ENCODE assay signal across 8 cellular contexts in the genomic region with DNA sequence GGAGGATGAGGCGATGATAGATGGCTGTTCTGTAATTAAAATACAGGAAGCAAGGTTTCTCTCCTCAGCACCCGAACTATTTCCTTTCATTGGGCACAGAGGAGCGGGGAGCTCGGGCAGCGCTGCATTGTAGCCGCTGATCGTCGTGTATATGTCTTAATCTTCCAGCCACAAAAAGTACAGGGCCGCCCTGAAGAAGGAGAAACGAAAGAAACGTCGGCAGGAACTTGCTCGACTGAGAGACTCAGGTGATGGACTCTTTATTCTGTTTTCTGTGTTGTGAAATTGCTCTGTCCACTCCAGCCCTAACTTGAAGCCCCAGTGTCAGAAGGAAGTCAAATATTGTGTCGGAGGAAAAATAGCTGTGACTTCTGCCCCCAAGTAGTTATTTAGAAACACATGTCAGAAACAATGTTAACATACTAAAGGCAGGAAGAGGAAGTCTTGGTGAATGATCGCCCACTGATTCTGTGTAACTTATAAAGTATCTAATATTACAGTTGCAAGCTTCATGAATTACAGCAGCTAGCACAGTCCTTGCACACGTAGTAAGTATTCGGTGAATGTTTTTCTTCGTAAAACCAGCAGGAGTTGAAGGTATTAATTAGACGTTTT. TPM values are rescaled to one million over a fixed set of nuclear protein-coding genes. Genes with fewer than 3 reads are reported as not detected.
DNase-seq lines count a peak whose midpoint lies in the region; ATAC-seq, FAIRE-seq and TF ChIP-seq lines count a peak whose summit lies in the region.

No MANE protein-coding gene starts in this region.

- POLR2A ChIA-PET in AG04450 (lab: Yijun Ruan, JAX): no interaction called here

- H3K4me1 ChIP-seq in adrenal gland (replicated peaks in 1 of 2) (peaks cover 4 to 16% of the 10 kb centered on the region in 2 donors), testis (no peaks in the 10 kb centered on the region)

- no peak overlapping the region for H3K27ac Mint-ChIP-seq in nephron progenitor cell

- WGBS in adrenal gland, 4 donors: 1 to 6% (median 6%) methylated on average over 10 to 19 of the region's 19 CpGs
- 0 to 1% methylated on average over 12 to 19 of the region's 19 CpGs for WGBS in testis, 2 donors

- intact Hi-C loops in adrenal gland (cut with DNase I) (no loop called here), testis (cut with DNase I; ENCODE audit: low total_unique reads) (no loop called here)

- peaks cover 2% of the 10 kb centered on the region for H3K27me3 Mint-ChIP-seq in nephron progenitor cell (ENCODE audit: low read depth, poor library complexity)

- peak; percentile 89 for FAIRE-seq in islet of Langerhans (lab: Jason Lieb, UNC)

- TF ChIP-seq POLR2A in adrenal gland (IDR thresholded peaks at IDR 0.05): no peak
- TF ChIP-seq POLR2A in testis (IDR thresholded peaks at IDR 0.05): no peak

- TF ChIP-seq CTCF in AG04450 (IDR thresholded peaks at IDR 0.05; ENCODE audit: low read depth, low read length) (no peak), adrenal gland (IDR thresholded peaks at IDR 0.05) (no peak), testis (IDR thresholded peaks at IDR 0.05) (no peak), nephron progenitor cell (IDR thresholded peaks at IDR 0.05) (no peak)

- H3K27ac ChIP-seq in AG04450 (ENCODE audit: low read depth, low read length) (peak overlapping the region; percentile 52), adrenal gland (peak overlapping the region in 4 of 5 donors; percentile 61 to 89 (median 76)), testis (peak overlapping the region; percentile 25 to 79)

- ATAC-seq in GM19035 (IDR thresholded peaks at IDR 0.05; ENCODE audit: unreplicated experiment) (peak; percentile 31), HG03439 (IDR thresholded peaks at IDR 0.05; ENCODE audit: unreplicated experiment) (peak; percentile 18)

- CTCF ChIA-PET in AG04450 (lab: Charles Lee): interaction anchor here (0.6 to 0.8 kb wide), 2 partner anchors 59 to 331 kb away, joined by 3 read pairs; no protein-coding TSS in a partner anchor

- no peaks in the 10 kb centered on the region for H3K27me3 ChIP-seq in AG04450 (ENCODE audit: control insufficient read depth, insufficient read depth, low read length)
- no peaks in the 10 kb centered on the region for H3K27me3 ChIP-seq in adrenal gland
- no peaks in the 10 kb centered on the region for H3K27me3 ChIP-seq in testis

- no peaks in the 10 kb centered on the region for H3K36me3 ChIP-seq in adrenal gland (replicated peaks in 1 of 2)
- H3K36me3 ChIP-seq in testis (ENCODE audit: low read depth, missing control alignments): no peaks in the 10 kb centered on the region

- H3K4me3 Mint-ChIP-seq in nephron progenitor cell: no peak overlapping the region

- no peaks in the 10 kb centered on the region for H3K9me3 Mint-ChIP-seq in nephron progenitor cell

- H3K9me3 ChIP-seq in AG04450 (ENCODE audit: control insufficient read depth, insufficient read depth, low read length) (no peaks in the 10 kb centered on the region), adrenal gland (replicated peaks in 1 of 3) (no peaks in the 10 kb centered on the region), testis (no peaks in the 10 kb centered on the region)

- peaks cover 9% of the 10 kb centered on the region for H3K4me1 Mint-ChIP-seq in nephron progenitor cell

- H3K4me3 ChIP-seq in AG04450 (ENCODE audit: low read depth, low read length): peak overlapping the region; percentile 77
- H3K4me3 ChIP-seq in adrenal gland: peak overlapping the region in 3 of 4 donors; percentile 58 to 81 (median 68)
- peak overlapping the region; percentile 64 to 76 for H3K4me3 ChIP-seq in testis

- H3K36me3 Mint-ChIP-seq in nephron progenitor cell (ENCODE audit: low read depth): peaks cover 20% of the 10 kb centered on the region

- DNase-seq in AG04450 (ENCODE audit: low read depth, low spot score): no peak
- no peak for DNase-seq in adrenal gland
- no peak for DNase-seq in testis
- DNase-seq in nephron progenitor cell: no peak
- no peak for DNase-seq in NCI-H128 (lab: John Stamatoyannopoulos, UW; ENCODE audit: unreplicated experiment)

RNA-seq across cellular contexts. Expression of gene ZRSR2, which starts 0.6 kb away (rescaled TPM):
- 6.1 and 7.7 TPM in 2 replicates for polyA plus RNA-seq in AG04450 (2011; rRNA removed)
- polyA minus RNA-seq in AG04450 (2011; rRNA and poly(A)+ RNA removed): 2.3 and 3.1 TPM in 2 replicates
- 1 to 10 TPM in 7 of 8 donors, not detected in 1; 2.9 to 9.7 (median 8.3) TPM for total RNA-seq in adrenal gland
- polyA plus RNA-seq in adrenal gland: 10 to 100 TPM; 23.7 to 49.1 (median 44.6) TPM
- total RNA-seq in testis: 1 to 10 TPM; 6.3 to 6.6 TPM
- 6.1 TPM for polyA plus RNA-seq in testis (ENCODE audit: insufficient read depth, low read depth, low replicate concordance)

RNA-seq across cellular contexts. Expression of gene CA5B, which starts 52.8 kb away (rescaled TPM):
- 3.5 and 4.5 TPM in 2 replicates for polyA plus RNA-seq in AG04450 (2011; rRNA removed)
- 3.0 and 6.2 TPM in 2 replicates for polyA minus RNA-seq in AG04450 (2011; rRNA and poly(A)+ RNA removed)
- 10 to 100 TPM in 4 of 8 donors, 1 to 10 TPM in 4; 3.3 to 21.6 (median 11.0) TPM for total RNA-seq in adrenal gland
- polyA plus RNA-seq in adrenal gland: 1 to 10 TPM; 2.5 to 6.7 (median 4.6) TPM
- total RNA-seq in testis: 10 to 100 TPM; 45.5 to 53.1 TPM
- polyA plus RNA-seq in testis (ENCODE audit: insufficient read depth, low read depth, low replicate concordance): 25.1 TPM
